Comparison of ENCODE assay signal across 9 cellular contexts in the genomic region with DNA sequence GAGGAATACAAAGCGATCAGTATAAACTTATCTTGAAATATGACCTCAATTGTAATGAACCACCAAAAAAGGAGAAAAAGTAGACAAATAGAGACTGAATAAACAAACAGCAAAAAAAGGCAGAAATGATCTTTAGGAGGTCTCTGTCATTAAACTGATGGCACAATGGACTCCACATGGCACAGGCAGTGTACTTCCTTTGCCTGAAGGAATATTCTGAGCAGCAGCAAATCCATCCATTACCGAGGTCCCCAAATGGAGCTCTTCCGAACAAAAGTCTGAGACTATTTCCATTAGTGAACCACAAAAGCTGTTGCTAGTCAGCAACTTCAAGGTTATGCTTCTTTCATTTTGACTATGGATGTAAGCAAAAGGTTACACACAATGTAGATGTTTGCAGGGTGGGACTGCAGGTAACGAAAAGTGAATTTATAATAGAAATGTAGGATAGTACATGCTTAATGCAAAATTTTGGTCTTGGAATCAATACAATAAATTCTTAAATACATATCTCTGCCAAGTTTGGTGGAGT. TPM values are rescaled to one million over a fixed set of nuclear protein-coding genes. Genes with fewer than 3 reads are reported as not detected.
A peak's percentile ranks its signal among the peaks of the same experiment; 100 is the strongest.
DNase-seq lines count a peak whose midpoint lies in the region; ATAC-seq and TF ChIP-seq lines count a peak whose summit lies in the region.
"Had no signal": no experiment of that assay in that cellular context is flagged by ENCODE, and none has a peak within 500 bp of the region (broad histone marks: within the 10 kb centered on the region; RNA-seq: fewer than 3 reads in every experiment).

No MANE protein-coding gene starts in this region.

- H3K4me3 Mint-ChIP-seq in CD4-positive, alpha-beta memory T cell = peak overlapping the region in 7 of 8 donors; percentile 22 to 73 (median 58)

- CTCF ChIA-PET in CD4-positive, alpha-beta memory T cell (lab: Charles Lee; ENCODE audit: partially characterized antibody) = no interaction called here

- no peaks in the 10 kb centered on the region for H3K36me3 ChIP-seq in CD4-positive, alpha-beta memory T cell (ENCODE audit: insufficient read depth, low read length)
- peaks cover 0 to 6% (median 0%) of the 10 kb centered on the region in 4 donors for H3K36me3 ChIP-seq in right lobe of liver
- H3K36me3 ChIP-seq in body of pancreas (replicated peaks in 1 of 2; ENCODE audit: insufficient read depth in 1 of 2, low read depth in 2 of 2) = no peaks in the 10 kb centered on the region

- no peak for TF ChIP-seq POLR2A in NB4 (IDR thresholded peaks at IDR 0.05; ENCODE audit: extremely low read depth, insufficient read length)
- no peak for TF ChIP-seq POLR2A in right lobe of liver (IDR thresholded peaks at IDR 0.05)
- no peak for TF ChIP-seq POLR2A in body of pancreas (IDR thresholded peaks at IDR 0.05)

- H3K27me3 ChIP-seq in CD4-positive, alpha-beta memory T cell (ENCODE audit: insufficient read depth, low read length) = no peaks in the 10 kb centered on the region
- H3K27me3 ChIP-seq in right lobe of liver (no peaks in the 10 kb centered on the region), body of pancreas (no peaks in the 10 kb centered on the region)

- no peaks in the 10 kb centered on the region for H3K9me3 ChIP-seq in CD4-positive, alpha-beta memory T cell (ENCODE audit: control insufficient read depth in 1 of 2, low read length in 2 of 2)
- H3K9me3 ChIP-seq in right lobe of liver (no peaks in the 10 kb centered on the region), body of pancreas (no peaks in the 10 kb centered on the region)

- no peak for DNase-seq in CD4-positive, alpha-beta memory T cell
- no peak for DNase-seq in NB4 (ENCODE audit: low read depth)
- DNase-seq in right lobe of liver = no peak
- no peak for DNase-seq in central memory CD4-positive, alpha-beta T cell
- no peak for DNase-seq in amniotic stem cell (lab: John Stamatoyannopoulos, UW)
- no peak for DNase-seq in body of pancreas
- no peak for DNase-seq in NCI-H1694 treated with DMSO at 0.1 percent for 48 hours (lab: John Stamatoyannopoulos, UW)
- DNase-seq: NCI-H226 had no signal

- no peaks in the 10 kb centered on the region for H3K27me3 Mint-ChIP-seq in CD4-positive, alpha-beta memory T cell

- 81% methylated on average over 4 of the region's 4 CpGs for WGBS in right lobe of liver (ENCODE audit: insufficient coverage, low coverage, low lambda C conversion rate, missing lambda C conversion rate)
- WGBS in body of pancreas, 2 donors = 83 to 86% methylated on average over 4 of the region's 4 CpGs

- H3K4me1 Mint-ChIP-seq in CD4-positive, alpha-beta memory T cell = peaks cover 16 to 61% (median 38%) of the 10 kb centered on the region in 4 donors

- TF ChIP-seq CTCF in NB4 (IDR thresholded peaks at IDR 0.05; ENCODE audit: low read depth, low read length) (no peak), right lobe of liver (IDR thresholded peaks at IDR 0.05) (no peak), body of pancreas (IDR thresholded peaks at IDR 0.05) (no peak)

- H3K4me1 ChIP-seq in CD4-positive, alpha-beta memory T cell (ENCODE audit: insufficient read depth, low read length) = peaks cover 41% of the 10 kb centered on the region
- H3K4me1 ChIP-seq in right lobe of liver (peaks cover 0 to 15% (median 7%) of the 10 kb centered on the region in 4 donors), body of pancreas (peaks cover 24% of the 10 kb centered on the region)

- no peaks in the 10 kb centered on the region for H3K9me3 Mint-ChIP-seq in CD4-positive, alpha-beta memory T cell

- peaks cover 48 to 54% of the 10 kb centered on the region in 2 donors for H3K36me3 Mint-ChIP-seq in CD4-positive, alpha-beta memory T cell

- H3K27ac ChIP-seq in CD4-positive, alpha-beta memory T cell (ENCODE audit: low read depth, low read length) = no peak overlapping the region
- H3K27ac ChIP-seq in right lobe of liver = peak overlapping the region; percentile 45 to 63 (median 61)
- no peak overlapping the region for H3K27ac ChIP-seq in body of pancreas

- ATAC-seq in GM19395 (IDR thresholded peaks at IDR 0.05; ENCODE audit: unreplicated experiment) = peak; percentile 60
- ATAC-seq in right lobe of liver = no peak
- ATAC-seq in body of pancreas = no peak

- no peak overlapping the region for H3K4me3 ChIP-seq in CD4-positive, alpha-beta memory T cell (ENCODE audit: low read length in 2 of 2)
- H3K4me3 ChIP-seq in NB4 (ENCODE audit: low read depth, low read length) (peak overlapping the region; percentile 27), right lobe of liver (no peak overlapping the region), body of pancreas (no peak overlapping the region)

- peak overlapping the region in 3 of 7 donors; percentile 19 to 89 (median 74) for H3K27ac Mint-ChIP-seq in CD4-positive, alpha-beta memory T cell

- POLR2A ChIA-PET in CD4-positive, alpha-beta memory T cell (lab: Charles Lee; ENCODE audit: partially characterized antibody) = interaction anchor here (0.9 kb wide), 1 partner anchor 15 kb away, joined by 3 read pairs; the partner anchor contains the start of gene NARS2

- intact Hi-C loops in CD4-positive, alpha-beta memory T cell (cut with micrococcal nuclease) = loop anchor here (10.0 kb wide), 1 partner anchor 485 kb away; the partner anchor contains the start of gene NDUFC2
- intact Hi-C loops in right lobe of liver (cut with DNase I) = loop anchor here in 1 of 2 donors (10.0 kb wide), 1 partner anchor 145 kb away; the partner anchor contains the start of gene GAB2
- intact Hi-C loops in body of pancreas (cut with DNase I) = loop anchor here (5.0 kb wide), 1 partner anchor 333 kb away; no protein-coding TSS in a partner anchor

RNA-seq across cellular contexts. Expression of gene NARS2, which starts 14.5 kb away (rescaled TPM):
- total RNA-seq in CD4-positive, alpha-beta memory T cell = 10 to 100 TPM; 16.9 to 18.4 TPM
- polyA plus RNA-seq in CD4-positive, alpha-beta memory T cell = 10 to 100 TPM; 14.3 to 16.5 TPM
- total RNA-seq in right lobe of liver (10 to 100 TPM; 11.5 to 17.4 (median 14.0) TPM), body of pancreas (10 to 100 TPM; 10.1 to 24.7 TPM)

Comparison
In these comparisons a context has a peak if more than half of its experiments do, and no peak if none do; other contexts are left out.
1. H3K27ac ChIP-seq: peak in right lobe of liver (3 of 3); none in CD4-positive, alpha-beta memory T cell (single experiment) and body of pancreas (0 of 4).